In the genomic region with DNA sequence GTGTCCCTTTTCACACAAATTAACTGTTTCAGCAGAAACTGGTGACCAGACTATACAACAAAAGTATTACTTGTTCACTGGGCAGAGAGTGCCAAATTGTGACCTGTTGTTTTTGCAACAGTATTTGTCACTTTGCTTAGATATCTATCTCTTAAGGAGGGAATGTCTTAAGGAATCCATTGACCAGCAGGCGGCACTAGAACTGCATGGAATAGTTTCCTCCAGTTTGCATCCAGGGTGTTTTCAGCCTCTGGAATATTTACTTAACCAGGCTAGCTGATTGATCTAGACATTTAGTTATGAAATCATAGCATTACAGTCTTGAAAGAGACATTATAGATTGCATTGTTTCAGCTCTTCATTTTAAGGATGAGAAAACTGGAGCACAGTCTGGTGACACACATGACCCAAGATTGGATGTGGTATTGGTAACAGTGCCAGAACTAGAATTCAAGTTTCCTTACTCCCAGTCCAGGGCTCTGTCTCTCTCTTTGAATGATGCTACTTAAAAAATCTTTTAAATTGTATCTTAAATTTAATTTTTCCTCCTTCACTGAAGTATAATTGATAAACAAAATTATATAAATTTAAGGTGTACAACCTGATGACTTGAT, we compare ENCODE assay signal across 9 cellular contexts. TPM values are rescaled to one million over a fixed set of nuclear protein-coding genes. Genes with fewer than 3 reads are reported as not detected.
A peak's percentile ranks its signal among the peaks of the same experiment; 100 is the strongest.
DNase-seq lines count a peak whose midpoint lies in the region; ATAC-seq lines count a peak whose summit lies in the region.
"Had no signal": no experiment of that assay in that cellular context is flagged by ENCODE, and none has a peak within 500 bp of the region (broad histone marks: within the 10 kb centered on the region; RNA-seq: fewer than 3 reads in every experiment).

No MANE protein-coding gene starts in this region.

- ATAC-seq in left cardiac atrium (peak in 1 of 2 donors; percentile 69), sciatic nerve (peak; percentile 67), HG03135 (IDR thresholded peaks at IDR 0.05; ENCODE audit: unreplicated experiment) (no peak)

- peak; percentile 23 for DNase-seq in activated CD4-positive, alpha-beta T cell treated with anti-CD3 and anti-CD28 coated beads for 48 hours
- no peak for DNase-seq in activated CD4-positive, alpha-beta T cell treated with anti-CD3 and anti-CD28 coated beads for 1 hour
- DNase-seq in Kasumi-1 (lab: John Stamatoyannopoulos, UW) (peak; percentile 43 to 58), UCSD-AML1 (lab: John Stamatoyannopoulos, UW; ENCODE audit: unreplicated experiment) (peak; percentile 26), left cardiac atrium (peak; percentile 65), sciatic nerve (ENCODE audit: low spot score) (peak; percentile 75)
- no peak for DNase-seq in effector CD8-positive, alpha-beta T cell (lab: John Stamatoyannopoulos, UW)

- intact Hi-C loops in left cardiac atrium (cut with DNase I), result loop anchor here (1.0 to 5.0 kb wide), 3 partner anchors 45 to 315 kb away; no protein-coding TSS in a partner anchor
- intact Hi-C loops in sciatic nerve (cut with DNase I), result loop anchor here (5.0 kb wide), 1 partner anchor 90 kb away; no protein-coding TSS in a partner anchor

RNA-seq across cellular contexts. Expression of gene RPTN, which starts 16.9 kb away (rescaled TPM):
- total RNA-seq in left cardiac atrium (not detected), sciatic nerve (not detected)

RNA-seq across cellular contexts. Expression of gene TCHH, which starts 26.8 kb away (rescaled TPM):
- total RNA-seq in left cardiac atrium (under 1 TPM; 0.03 to 0.08 TPM), sciatic nerve (0.13 TPM)

RNA-seq across cellular contexts. Expression of gene TCHHL1, which starts 53.2 kb away (rescaled TPM):
- total RNA-seq in left cardiac atrium (not detected), sciatic nerve (not detected)
- total RNA-seq: subcutaneous adipose tissue had no signal

Comparison
In these comparisons a context has a peak if more than half of its experiments do, and no peak if none do; other contexts are left out.
1. DNase-seq: peak in activated CD4-positive, alpha-beta T cell treated with anti-CD3 and anti-CD28 coated beads for 48 hours (single experiment), Kasumi-1 (2 of 2), UCSD-AML1 (single experiment), left cardiac atrium (single experiment) and sciatic nerve (single experiment); none in activated CD4-positive, alpha-beta T cell treated with anti-CD3 and anti-CD28 coated beads for 1 hour (single experiment) and effector CD8-positive, alpha-beta T cell (single experiment).